ENCODE assay signal across 23 cellular contexts in the genomic region with DNA sequence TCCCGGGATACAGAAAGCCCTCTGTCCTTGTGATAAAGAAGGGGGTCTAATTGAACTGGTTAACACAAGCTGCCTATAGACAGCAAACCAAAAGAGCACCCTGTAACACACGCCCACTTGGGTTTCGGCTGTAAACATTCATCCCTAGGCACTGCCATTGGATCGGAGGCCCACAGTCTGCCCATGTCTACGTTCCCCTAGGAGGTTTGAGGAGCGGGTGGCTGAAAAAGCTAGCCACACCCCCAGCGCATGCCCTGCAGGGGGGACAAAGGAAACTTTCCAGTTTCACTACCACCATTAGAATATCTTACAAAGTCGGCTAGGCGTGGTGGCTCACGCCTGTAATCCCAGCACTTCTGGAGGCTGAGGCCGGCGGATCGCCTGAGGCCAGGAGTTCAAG.
"Had no signal": no experiment of that assay in that cellular context is flagged by ENCODE, and none has a peak within 500 bp of the region (broad histone marks: within the 10 kb centered on the region; RNA-seq: fewer than 3 reads in every experiment).

No MANE protein-coding gene starts in this region.

- H3K9me3 ChIP-seq: SK-N-SH, suprapubic skin had no signal

- H3K27ac ChIP-seq: cardiac muscle cell, foreskin keratinocyte, suprapubic skin had no signal

- H3K27ac Mint-ChIP-seq: activated CD4-positive, alpha-beta T cell treated with anti-CD3 and anti-CD28 coated beads, Interleukin-2, amount 10 ng/mL, durations not matched to agents 24 days and 14 days; activated CD8-positive, alpha-beta T cell treated with anti-CD3 and anti-CD28 coated beads for 36 hours; activated naive CD8-positive, alpha-beta T cell treated with anti-CD3 and anti-CD28 coated beads for 36 hours; activated T-helper 17 cell treated with anti-CD3 and anti-CD28 coated beads, Interleukin-2, amount 50 U/mL, for 72 hours; dendritic cell treated with granulocyte-macrophage colony-stimulating factor and Interleukin-4, amounts not matched to agents 40 ng/mL and 50 ng/mL, for 4 days; effector memory CD8-positive, alpha-beta T cell; natural killer cell; stimulated activated naive CD8-positive, alpha-beta T cell treated with anti-CD3 and anti-CD28 coated beads, Interleukin-15, amount 100 ng/mL, for 72 hours; T-helper 2 cell treated with Interferon-gamma antibody and Interleukin-4, amounts not matched to agents 5 μg/mL and 100 μg/mL, for 36 hours had no signal

- H3K27me3 ChIP-seq: cardiac muscle cell had no signal

- ATAC-seq: activated CD8-positive, alpha-beta T cell treated with anti-CD3 and anti-CD28 coated beads for 36 hours; activated T-helper 17 cell treated with anti-CD3 and anti-CD28 coated beads, Interleukin-2, amount 50 U/mL, for 72 hours; effector memory CD8-positive, alpha-beta T cell; foreskin keratinocyte; natural killer cell; stimulated activated naive CD8-positive, alpha-beta T cell treated with anti-CD3 and anti-CD28 coated beads, Interleukin-15, amount 100 ng/mL, for 72 hours had no signal

- DNase-seq: activated CD4-positive, alpha-beta T cell treated with anti-CD3 and anti-CD28 coated beads, Interleukin-2, amount 10 ng/mL, durations not matched to agents 24 days and 14 days; activated CD4-positive, CD25-positive, alpha-beta regulatory T cell; activated CD8-positive, alpha-beta T cell treated with anti-CD3 and anti-CD28 coated beads for 36 hours; activated naive CD4-positive, alpha-beta T cell; activated naive CD8-positive, alpha-beta T cell treated with anti-CD3 and anti-CD28 coated beads for 36 hours; activated T-cell treated with anti-CD3 and anti-CD28 coated beads, Interleukin-2, amount 50 U/mL, for 1 hour; amygdala; effector memory CD8-positive, alpha-beta T cell; foreskin keratinocyte; head of caudate nucleus; mesenchymal stem cell; natural killer cell; occipital lobe; posterior cingulate gyrus; SK-N-SH; stimulated activated CD4-positive, alpha-beta T cell treated with anti-CD3 and anti-CD28 coated beads, Interleukin-2, amount 100 ng/mL, for 24 hours; stimulated activated naive CD8-positive, alpha-beta T cell treated with anti-CD3 and anti-CD28 coated beads, Interleukin-15, amount 100 ng/mL, for 72 hours; trophoblast cell had no signal

- H3K4me3 Mint-ChIP-seq: activated CD4-positive, alpha-beta T cell treated with anti-CD3 and anti-CD28 coated beads, Interleukin-2, amount 10 ng/mL, durations not matched to agents 24 days and 14 days; activated CD8-positive, alpha-beta T cell treated with anti-CD3 and anti-CD28 coated beads for 36 hours; activated naive CD8-positive, alpha-beta T cell treated with anti-CD3 and anti-CD28 coated beads for 36 hours; activated T-helper 17 cell treated with anti-CD3 and anti-CD28 coated beads, Interleukin-2, amount 50 U/mL, for 72 hours; dendritic cell treated with granulocyte-macrophage colony-stimulating factor and Interleukin-4, amounts not matched to agents 40 ng/mL and 50 ng/mL, for 4 days; effector memory CD8-positive, alpha-beta T cell; natural killer cell; stimulated activated naive CD8-positive, alpha-beta T cell treated with anti-CD3 and anti-CD28 coated beads, Interleukin-15, amount 100 ng/mL, for 72 hours; T-helper 2 cell treated with Interferon-gamma antibody and Interleukin-4, amounts not matched to agents 5 μg/mL and 100 μg/mL, for 36 hours had no signal

- H3K27me3 Mint-ChIP-seq: activated CD4-positive, alpha-beta T cell treated with anti-CD3 and anti-CD28 coated beads, Interleukin-2, amount 10 ng/mL, durations not matched to agents 24 days and 14 days; activated CD8-positive, alpha-beta T cell treated with anti-CD3 and anti-CD28 coated beads for 36 hours; activated naive CD8-positive, alpha-beta T cell treated with anti-CD3 and anti-CD28 coated beads for 36 hours; activated T-helper 17 cell treated with anti-CD3 and anti-CD28 coated beads, Interleukin-2, amount 50 U/mL, for 72 hours; dendritic cell treated with granulocyte-macrophage colony-stimulating factor and Interleukin-4, amounts not matched to agents 40 ng/mL and 50 ng/mL, for 4 days; effector memory CD8-positive, alpha-beta T cell had no signal

- H3K9ac ChIP-seq: SK-N-SH had no signal

- H3K4me1 ChIP-seq: foreskin keratinocyte, suprapubic skin had no signal

- H3K9me3 Mint-ChIP-seq: dendritic cell treated with granulocyte-macrophage colony-stimulating factor and Interleukin-4, amounts not matched to agents 40 ng/mL and 50 ng/mL, for 4 days; stimulated activated naive CD8-positive, alpha-beta T cell treated with anti-CD3 and anti-CD28 coated beads, Interleukin-15, amount 100 ng/mL, for 72 hours had no signal

- H3K4me1 Mint-ChIP-seq: activated naive CD8-positive, alpha-beta T cell treated with anti-CD3 and anti-CD28 coated beads for 36 hours; activated T-helper 17 cell treated with anti-CD3 and anti-CD28 coated beads, Interleukin-2, amount 50 U/mL, for 72 hours; natural killer cell; stimulated activated naive CD8-positive, alpha-beta T cell treated with anti-CD3 and anti-CD28 coated beads, Interleukin-15, amount 100 ng/mL, for 72 hours had no signal

- H3K36me3 Mint-ChIP-seq: activated naive CD8-positive, alpha-beta T cell treated with anti-CD3 and anti-CD28 coated beads for 36 hours; natural killer cell had no signal

- H3K4me3 ChIP-seq: cardiac muscle cell, suprapubic skin had no signal

- H3K36me3 ChIP-seq: cardiac muscle cell, suprapubic skin had no signal
